ENCODE assay signal across 8 cellular contexts in the genomic region with DNA sequence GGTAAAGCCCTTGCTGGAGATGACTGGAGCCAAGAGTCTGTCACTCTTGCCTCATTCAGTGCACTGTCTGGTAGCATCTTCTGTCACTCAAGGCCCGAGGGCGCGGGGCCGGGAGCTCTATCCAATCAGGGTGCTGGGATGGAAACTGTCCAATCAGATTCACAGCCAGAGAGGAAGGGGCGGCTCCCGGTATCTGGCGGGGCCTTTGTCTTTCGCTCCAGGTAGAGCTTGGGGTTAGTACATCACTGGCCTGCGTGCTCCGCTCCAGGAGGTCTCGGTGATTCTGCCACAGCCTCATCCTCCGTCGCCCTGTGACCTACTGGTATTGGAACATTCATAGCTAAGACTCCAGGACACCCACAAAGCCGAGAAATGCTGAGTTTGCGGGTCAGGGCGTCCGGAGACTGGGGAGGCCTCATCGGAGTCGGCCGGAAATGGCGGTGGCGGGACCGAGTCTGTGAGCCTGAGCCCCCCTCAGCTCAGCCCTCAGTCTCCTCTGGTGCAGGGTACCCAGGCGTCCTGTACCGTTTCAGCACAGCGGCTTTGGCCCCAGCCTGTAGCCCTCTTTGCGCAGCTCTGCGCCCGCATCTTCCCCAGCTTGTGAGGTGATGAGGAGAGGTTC. TPM values are rescaled to one million over a fixed set of nuclear protein-coding genes. Genes with fewer than 3 reads are reported as not detected.
DNase-seq lines count a peak whose midpoint lies in the region; ATAC-seq lines count a peak whose summit lies in the region.

No MANE protein-coding gene starts in this region.

- H3K4me3 Mint-ChIP-seq in activated CD8-positive, alpha-beta T cell treated with anti-CD3 and anti-CD28 coated beads, Interleukin-2, amount 10 ng/mL, durations not matched to agents 7 days and 5 days, result peak overlapping the region; percentile 95

- H3K27ac ChIP-seq in effector memory CD4-positive, alpha-beta T cell (ENCODE audit: insufficient read depth, low read length, poor library complexity, severe bottlenecking), result no peak overlapping the region

- H3K4me1 ChIP-seq in effector memory CD4-positive, alpha-beta T cell (ENCODE audit: control insufficient read depth, insufficient read depth, low read length, poor library complexity, severe bottlenecking), result no peaks in the 10 kb centered on the region

- no peaks in the 10 kb centered on the region for H3K27me3 ChIP-seq in effector memory CD4-positive, alpha-beta T cell (replicated peaks; ENCODE audit: control insufficient read depth, insufficient read depth, low read length, poor library complexity, severe bottlenecking)

- H3K4me3 ChIP-seq in effector memory CD4-positive, alpha-beta T cell (ENCODE audit: insufficient read depth, low read depth, low read length, poor library complexity, severe bottlenecking), result peak overlapping the region; percentile 60

- peaks cover 27% of the 10 kb centered on the region for H3K9me3 Mint-ChIP-seq in activated CD8-positive, alpha-beta T cell treated with anti-CD3 and anti-CD28 coated beads, Interleukin-2, amount 10 ng/mL, durations not matched to agents 7 days and 5 days (ENCODE audit: insufficient read depth)

- peaks cover 27% of the 10 kb centered on the region for H3K4me1 Mint-ChIP-seq in activated CD8-positive, alpha-beta T cell treated with anti-CD3 and anti-CD28 coated beads, Interleukin-2, amount 10 ng/mL, durations not matched to agents 7 days and 5 days (ENCODE audit: low read depth)

- POLR2A ChIA-PET in activated CD8-positive, alpha-beta T cell treated with anti-CD3 and anti-CD28 coated beads, Interleukin-2, amount 10 ng/mL, durations not matched to agents 7 days and 5 days (lab: Charles Lee), result interaction anchor here (0.6 to 2.2 kb wide), 25 partner anchors 10 to 1178 kb away, joined by 3 to 27 read pairs (median 5); a partner anchor contains a TSS

- DNase-seq in NCI-H345 (lab: John Stamatoyannopoulos, UW) (peak; percentile 83), lung microvascular endothelial cell (ENCODE audit: low read depth in 2 of 2) (peak; percentile 51 to 55)
- peak; percentile 94 for DNase-seq in activated CD8-positive, alpha-beta T cell treated with anti-CD3 and anti-CD28 coated beads, Interleukin-2, amount 10 ng/mL, durations not matched to agents 7 days and 5 days
- DNase-seq in effector memory CD4-positive, alpha-beta T cell, result peak; percentile 69 to 82 (median 82)
- DNase-seq in stimulated activated CD4-positive, alpha-beta T cell treated with anti-CD3 and anti-CD28 coated beads, TNF-alpha, amount 100 ng/mL, for 24 hours (ENCODE audit: low read depth in 3 of 3), result peak; percentile 75 to 88 (median 81)

- CTCF ChIA-PET in activated CD8-positive, alpha-beta T cell treated with anti-CD3 and anti-CD28 coated beads, Interleukin-2, amount 10 ng/mL, durations not matched to agents 7 days and 5 days (lab: Charles Lee), result interaction anchor here (0.6 to 1.4 kb wide), 6 partner anchors 9 to 922 kb away, joined by 3 to 4 read pairs (median 3); a partner anchor contains a TSS

- peak overlapping the region; percentile 96 for H3K27ac Mint-ChIP-seq in activated CD8-positive, alpha-beta T cell treated with anti-CD3 and anti-CD28 coated beads, Interleukin-2, amount 10 ng/mL, durations not matched to agents 7 days and 5 days

- H3K36me3 ChIP-seq in effector memory CD4-positive, alpha-beta T cell (ENCODE audit: control insufficient read depth, insufficient read depth, low read length), result no peaks in the 10 kb centered on the region

- H3K27me3 Mint-ChIP-seq in activated CD8-positive, alpha-beta T cell treated with anti-CD3 and anti-CD28 coated beads, Interleukin-2, amount 10 ng/mL, durations not matched to agents 7 days and 5 days (ENCODE audit: low read depth), result no peaks in the 10 kb centered on the region

- ATAC-seq in GM18498 (IDR thresholded peaks at IDR 0.05; ENCODE audit: unreplicated experiment) (peak; percentile 100), HG02943 (IDR thresholded peaks at IDR 0.05; ENCODE audit: low read depth, unreplicated experiment) (peak; percentile 65), GM21381 (IDR thresholded peaks at IDR 0.05; ENCODE audit: unreplicated experiment) (no peak)
- peak; percentile 100 for ATAC-seq in activated CD8-positive, alpha-beta T cell treated with anti-CD3 and anti-CD28 coated beads, Interleukin-2, amount 10 ng/mL, durations not matched to agents 7 days and 5 days

- H3K36me3 Mint-ChIP-seq in activated CD8-positive, alpha-beta T cell treated with anti-CD3 and anti-CD28 coated beads, Interleukin-2, amount 10 ng/mL, durations not matched to agents 7 days and 5 days (ENCODE audit: low read depth), result peaks cover 32% of the 10 kb centered on the region

- no peaks in the 10 kb centered on the region for H3K9me3 ChIP-seq in effector memory CD4-positive, alpha-beta T cell (ENCODE audit: control insufficient read depth, low read length)

RNA-seq across cellular contexts. Expression of a gene that starts 20.6 kb away (rescaled TPM):
- total RNA-seq in activated CD8-positive, alpha-beta T cell treated with anti-CD3 and anti-CD28 coated beads, Interleukin-2, amount 10 ng/mL, durations not matched to agents 7 days and 5 days, result 10 to 100 TPM; 22.0 to 25.5 TPM
- 3.5 and 4.4 TPM in 2 replicates for total RNA-seq in lung microvascular endothelial cell
